23 cellular contexts compared by ENCODE assay signal in the genomic region with DNA sequence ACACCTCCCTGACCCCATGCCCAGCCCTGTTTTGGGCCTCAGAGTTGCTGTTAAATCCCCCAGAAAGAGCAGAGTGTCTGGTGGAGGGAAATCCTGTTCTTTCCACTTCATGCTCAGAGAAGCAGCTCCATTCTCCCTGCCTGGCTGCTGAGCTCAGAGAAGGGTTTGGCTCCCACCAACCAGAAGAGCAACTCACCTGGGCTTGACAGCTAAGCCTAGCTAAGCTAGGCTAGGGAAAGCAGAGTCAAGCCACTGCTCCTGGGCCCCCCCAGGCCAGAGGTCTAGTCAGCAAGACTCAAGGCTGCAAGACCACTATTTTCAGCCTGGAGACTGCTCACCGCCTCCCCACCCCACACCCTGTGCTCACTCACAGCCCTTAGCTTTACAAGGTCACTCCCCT. TPM values are rescaled to one million over a fixed set of nuclear protein-coding genes. Genes with fewer than 3 reads are reported as not detected.
"Had no signal": no experiment of that assay in that cellular context is flagged by ENCODE, and none has a peak within 500 bp of the region (broad histone marks: within the 10 kb centered on the region; RNA-seq: fewer than 3 reads in every experiment).

No MANE protein-coding gene starts in this region.

- H3K27ac ChIP-seq: SJCRH30 had no signal

- DNase-seq: IMR-90, Karpas-422, KG1, MG63, NCI-H1092, NCI-H1105 treated with DMSO at 0.1 percent for 48 hours, NCI-H1417 treated with DMSO at 0.1 percent for 48 hours, NCI-H146, NCI-H1694 treated with DMSO at 0.1 percent for 48 hours, NCI-H1930, NCI-H2081, NCI-H2107, NCI-H226, NCI-H446, NCI-H510A, NCI-H524 treated with DMSO at 0.1 percent for 48 hours, NCI-H69, NCI-H774, RPMI8226, SHP77, SJCRH30 had no signal

- H3K9me3 ChIP-seq: MG63, SJCRH30 had no signal

- H3K4me3 ChIP-seq: MG63, SJCRH30 had no signal

- ATAC-seq: HepG2, SK-N-SH treated with all-trans-retinoic acid at 6 μM for 48 hours had no signal

- H3K36me3 ChIP-seq: MG63, SJCRH30 had no signal

- H3K4me1 ChIP-seq: SJCRH30 had no signal

- H3K27me3 ChIP-seq: MG63, SJCRH30 had no signal

RNA-seq across cellular contexts. Expression of a gene that starts 13.6 kb away (rescaled TPM):
- total RNA-seq: HepG2, IMR-90 had no signal
- polyA plus RNA-seq: HepG2, IMR-90 had no signal
